25 cellular contexts compared by ENCODE assay signal in the genomic region with DNA sequence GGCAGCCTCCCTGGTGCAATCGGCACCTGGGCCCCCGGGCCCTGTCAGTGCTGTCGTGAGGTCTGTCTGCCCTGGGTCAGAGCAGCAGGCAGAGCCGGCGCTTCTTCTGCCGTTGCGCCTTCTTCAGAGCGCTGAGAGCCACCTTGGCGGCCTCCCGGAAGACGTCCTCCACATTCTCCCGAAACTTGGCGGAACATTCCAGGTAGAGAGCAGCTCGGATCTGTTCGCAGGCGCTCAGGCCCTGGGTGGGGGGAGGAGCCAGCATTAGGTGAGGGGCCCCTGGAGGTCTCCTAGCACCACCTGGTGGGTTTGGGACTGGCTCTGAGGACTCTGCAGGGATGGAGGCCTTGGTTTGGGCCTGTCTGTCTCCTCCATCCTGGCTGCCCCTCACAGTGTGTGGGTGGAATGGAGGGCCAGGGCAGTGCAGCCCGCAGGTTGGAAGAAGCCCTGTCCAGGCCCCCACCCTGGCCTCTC. TPM values are rescaled to one million over a fixed set of nuclear protein-coding genes. Genes with fewer than 3 reads are reported as not detected.
DNase-seq lines count a peak whose midpoint lies in the region; ATAC-seq and TF ChIP-seq lines count a peak whose summit lies in the region.
"Had no signal": no experiment of that assay in that cellular context is flagged by ENCODE, and none has a peak within 500 bp of the region (broad histone marks: within the 10 kb centered on the region; RNA-seq: fewer than 3 reads in every experiment).

No MANE protein-coding gene starts in this region.

- peaks cover 15 to 62% of the 10 kb centered on the region in 2 experiments for H3K4me1 ChIP-seq in HCT116 (ENCODE audit: control insufficient read depth in 1 of 2, insufficient read depth in 2 of 2, low read length in 2 of 2)
- peaks cover 14% of the 10 kb centered on the region for H3K4me1 ChIP-seq in endodermal cell (ENCODE audit: control insufficient read depth, insufficient read depth, low read length)

- ATAC-seq in activated naive CD4-positive, alpha-beta T cell treated with anti-CD3 and anti-CD28 coated beads, Interleukin-2, amount 50 U/mL, for 72 hours = no peak
- no peak for ATAC-seq in HCT116
- ATAC-seq in stimulated activated naive B cell treated with anti-CD40 and anti-IgM and Interleukin-4, amounts not matched to agents 10 μg/mL and 1 μg/mL and 100 μg/mL, for 72 hours (replicated peaks) = no peak
- ATAC-seq: activated T-helper 17 cell treated with anti-CD3 and anti-CD28 coated beads, Interleukin-2, amount 50 U/mL, for 72 hours; gastroesophageal sphincter had no signal

- H3K4me3 Mint-ChIP-seq in endodermal cell = no peak overlapping the region
- peak overlapping the region; percentile 48 to 71 for H3K4me3 Mint-ChIP-seq in stimulated activated naive B cell treated with anti-CD40 and anti-IgM and Interleukin-4, amounts not matched to agents 10 μg/mL and 1 μg/mL and 100 μg/mL, for 72 hours
- H3K4me3 Mint-ChIP-seq: activated CD4-positive, alpha-beta T cell treated with anti-CD3 and anti-CD28 coated beads, Interleukin-2, amount 10 ng/mL, durations not matched to agents 24 days and 14 days; activated T-helper 17 cell treated with anti-CD3 and anti-CD28 coated beads, Interleukin-2, amount 50 U/mL, for 72 hours had no signal

- RAD21 ChIA-PET in HCT116 (lab: Charles Lee; ENCODE audit: low non-redundant PET in 1 of 2, low total read pairs in 2 of 2, uncharacterized antibody in 2 of 2, unreplicated experiment in 2 of 2) = no interaction called here

- H2AFZ ChIP-seq in HCT116 (ENCODE audit: low read depth, low read length, poor library complexity, severe bottlenecking) = no peak overlapping the region
- H2AFZ ChIP-seq: GM23248, hepatocyte had no signal

- POLR2A ChIA-PET in HCT116 (lab: Charles Lee) = no interaction called here

- no peak for DNase-seq in activated naive CD4-positive, alpha-beta T cell treated with anti-CD3 and anti-CD28 coated beads, Interleukin-2, amount 50 U/mL, for 72 hours (ENCODE audit: low spot score in 2 of 2)
- DNase-seq in activated naive CD4-positive, alpha-beta T cell treated with anti-CD3 and anti-CD28 coated beads, Interleukin-2, amount 50 U/mL, for 16 hours = no peak
- DNase-seq in HCT116 (ENCODE audit: low read depth, low spot score) (no peak), endodermal cell (peak; percentile 59), AG08395 (ENCODE audit: low spot score) (no peak), dermis blood vessel endothelial cell (no peak), GM19238 (ENCODE audit: insufficient read length, low spot score) (no peak)
- DNase-seq in stimulated activated naive B cell treated with anti-CD40 and anti-IgM and Interleukin-4, amounts not matched to agents 10 μg/mL and 1 μg/mL and 100 μg/mL, for 72 hours = no peak
- DNase-seq: activated CD4-positive, alpha-beta T cell treated with anti-CD3 and anti-CD28 coated beads, Interleukin-2, amount 10 ng/mL, durations not matched to agents 24 days and 14 days; activated CD8-positive, alpha-beta memory T cell treated with anti-CD3 and anti-CD28 coated beads, Interleukin-2, amount 50 U/mL, for 4 hours; BE2C; DMS79 treated with DMSO at 0.1 percent for 48 hours; GM23248; Kasumi-1; NCI-H146; OCI-M1; Right ventricle myocardium superior; sigmoid colon; stimulated activated CD4-positive, alpha-beta T cell treated with anti-CD3 and anti-CD28 coated beads, Interleukin-4, amount 100 ng/mL, for 24 hours; stimulated activated naive CD4-positive, alpha-beta T cell treated with Interleukin-2 at 50 U/mL for 16 hours had no signal

- no peak for TF ChIP-seq RAD21 in HCT116 (IDR thresholded peaks at IDR 0.05; ENCODE audit: low read depth)

- H3K27ac ChIP-seq in HCT116 (ENCODE audit: low read depth, low read length) (peak overlapping the region; percentile 4), endodermal cell (ENCODE audit: low read depth, low read length) (no peak overlapping the region)
- H3K27ac ChIP-seq: GM23248, hepatocyte, sigmoid colon had no signal

- H3K9me3 ChIP-seq in HCT116 (ENCODE audit: control insufficient read depth in 1 of 2, insufficient read depth in 1 of 2, low read depth in 1 of 2, low read length in 2 of 2) (no peaks in the 10 kb centered on the region), endodermal cell (ENCODE audit: control insufficient read depth, low read length) (no peaks in the 10 kb centered on the region)
- H3K9me3 ChIP-seq: BE2C, gastroesophageal sphincter, neutrophil, sigmoid colon had no signal

- H3K4me2 ChIP-seq in HCT116 (ENCODE audit: low read length) = no peak overlapping the region
- H3K4me2 ChIP-seq: hepatocyte had no signal

- H3K36me3 ChIP-seq in HCT116 (ENCODE audit: control insufficient read depth in 1 of 2, insufficient read depth in 2 of 2, low read length in 2 of 2) (peaks cover 19 to 23% of the 10 kb centered on the region in 2 experiments; a peak in 3 of 4 replicates), endodermal cell (ENCODE audit: control insufficient read depth, insufficient read depth, low read length) (peaks cover 25% of the 10 kb centered on the region)
- H3K36me3 ChIP-seq: sigmoid colon had no signal

- no peaks in the 10 kb centered on the region for H3K9me3 Mint-ChIP-seq in activated naive CD4-positive, alpha-beta T cell treated with anti-CD3 and anti-CD28 coated beads, Interleukin-2, amount 50 U/mL, for 72 hours
- H3K9me3 Mint-ChIP-seq in endodermal cell = no peaks in the 10 kb centered on the region
- H3K9me3 Mint-ChIP-seq in stimulated activated naive B cell treated with anti-CD40 and anti-IgM and Interleukin-4, amounts not matched to agents 10 μg/mL and 1 μg/mL and 100 μg/mL, for 72 hours = peaks cover 0 to 3% of the 10 kb centered on the region in 2 donors
- H3K9me3 Mint-ChIP-seq: activated CD4-positive, alpha-beta T cell treated with anti-CD3 and anti-CD28 coated beads, Interleukin-2, amount 10 ng/mL, durations not matched to agents 24 days and 14 days; activated T-helper 17 cell treated with anti-CD3 and anti-CD28 coated beads, Interleukin-2, amount 50 U/mL, for 72 hours had no signal

- H3K9ac ChIP-seq in HCT116 (ENCODE audit: low read length) (no peak overlapping the region), endodermal cell (ENCODE audit: extremely low read depth, low read length, poor library complexity, severe bottlenecking) (no peak overlapping the region)
- H3K9ac ChIP-seq: GM23248 had no signal

- H3K27me3 ChIP-seq in HCT116 (ENCODE audit: insufficient read depth, low read length) (no peaks in the 10 kb centered on the region), endodermal cell (ENCODE audit: control insufficient read depth, insufficient read depth, low read length, poor library complexity, severe bottlenecking) (no peaks in the 10 kb centered on the region)
- H3K27me3 ChIP-seq: BE2C, gastroesophageal sphincter, hepatocyte, neutrophil, sigmoid colon had no signal

- peaks cover 5 to 7% of the 10 kb centered on the region in 2 donors for H3K36me3 Mint-ChIP-seq in activated naive CD4-positive, alpha-beta T cell treated with anti-CD3 and anti-CD28 coated beads, Interleukin-2, amount 50 U/mL, for 72 hours
- peaks cover 18% of the 10 kb centered on the region for H3K36me3 Mint-ChIP-seq in endodermal cell (ENCODE audit: low read depth)
- peaks cover 35 to 54% of the 10 kb centered on the region in 2 donors for H3K36me3 Mint-ChIP-seq in stimulated activated naive B cell treated with anti-CD40 and anti-IgM and Interleukin-4, amounts not matched to agents 10 μg/mL and 1 μg/mL and 100 μg/mL, for 72 hours

- intact Hi-C loops in HCT116 (cut with micrococcal nuclease) = no loop called here

- peaks cover 3% of the 10 kb centered on the region; the same call in 1 of the 2 replicates for H4K20me1 ChIP-seq in HCT116 (ENCODE audit: insufficient read depth)

- H3K9me2 ChIP-seq in HCT116 (ENCODE audit: insufficient read depth) = no peaks in the 10 kb centered on the region

- H3K4me1 Mint-ChIP-seq in endodermal cell = peaks cover 12% of the 10 kb centered on the region
- peaks cover 45 to 81% of the 10 kb centered on the region in 2 donors for H3K4me1 Mint-ChIP-seq in stimulated activated naive B cell treated with anti-CD40 and anti-IgM and Interleukin-4, amounts not matched to agents 10 μg/mL and 1 μg/mL and 100 μg/mL, for 72 hours

- 96 to 98% methylated on average over 16 to 17 of the region's 17 CpGs for WGBS in endodermal cell (ENCODE audit: insufficient coverage in 1 of 2, insufficient read length in 1 of 2), 2 experiments

- TF ChIP-seq POLR2A in HCT116 (IDR thresholded peaks at IDR 0.05; ENCODE audit: borderline replicate concordance, extremely low read depth, insufficient read depth, insufficient read length) = no peak

- peaks cover 42% of the 10 kb centered on the region for H3K79me2 ChIP-seq in HCT116 (ENCODE audit: insufficient read depth, low read length)

- H3K27ac Mint-ChIP-seq in activated naive CD4-positive, alpha-beta T cell treated with anti-CD3 and anti-CD28 coated beads, Interleukin-2, amount 50 U/mL, for 72 hours = peak overlapping the region; percentile 38 to 90
- peak overlapping the region; percentile 30 for H3K27ac Mint-ChIP-seq in endodermal cell
- H3K27ac Mint-ChIP-seq in stimulated activated naive B cell treated with anti-CD40 and anti-IgM and Interleukin-4, amounts not matched to agents 10 μg/mL and 1 μg/mL and 100 μg/mL, for 72 hours = peak overlapping the region; percentile 92
- H3K27ac Mint-ChIP-seq: progenitor cell of endocrine pancreas had no signal

- no peak for TF ChIP-seq CTCF in HCT116 (IDR thresholded peaks at IDR 0.05 in 2 of 3, conservative IDR thresholded peaks at IDR 0.05 in 1 of 3; ENCODE audit: borderline replicate concordance in 1 of 3, insufficient read depth in 1 of 3, low read depth in 2 of 3, low read length in 2 of 3)
- no peak for TF ChIP-seq CTCF in endodermal cell (conservative IDR thresholded peaks at IDR 0.05)

- CTCF ChIA-PET in HCT116 (lab: Charles Lee) = interaction anchor here (3.9 kb wide), 1 partner anchor 15 kb away, joined by 40 read pairs; the partner anchor contains the start of gene RHOF

- no peaks in the 10 kb centered on the region for H3K27me3 Mint-ChIP-seq in endodermal cell (ENCODE audit: insufficient read depth)
- no peaks in the 10 kb centered on the region for H3K27me3 Mint-ChIP-seq in stimulated activated naive B cell treated with anti-CD40 and anti-IgM and Interleukin-4, amounts not matched to agents 10 μg/mL and 1 μg/mL and 100 μg/mL, for 72 hours
- H3K27me3 Mint-ChIP-seq: activated CD4-positive, alpha-beta T cell treated with anti-CD3 and anti-CD28 coated beads, Interleukin-2, amount 10 ng/mL, durations not matched to agents 24 days and 14 days; activated T-helper 17 cell treated with anti-CD3 and anti-CD28 coated beads, Interleukin-2, amount 50 U/mL, for 72 hours; progenitor cell of endocrine pancreas had no signal

- H3K4me3 ChIP-seq in HCT116 (replicated peaks in 1 of 2; ENCODE audit: low read depth in 1 of 2, low read length in 2 of 2) (no peak overlapping the region), endodermal cell (ENCODE audit: low read length) (no peak overlapping the region)
- H3K4me3 ChIP-seq: gastroesophageal sphincter, GM23248, hepatocyte, sigmoid colon had no signal

- BruUV-seq in HCT116 (replicated peaks; lab: Mats Ljungman, UMichigan) = no TSS peak

RNA-seq across cellular contexts. Expression of gene RHOF, which starts 14.0 kb away (rescaled TPM):
- 10 to 100 TPM; 95.3 to 96.2 TPM for total RNA-seq in activated naive CD4-positive, alpha-beta T cell treated with anti-CD3 and anti-CD28 coated beads, Interleukin-2, amount 50 U/mL, for 72 hours
- 116 TPM for total RNA-seq in HCT116 (2021; ENCODE audit: unreplicated experiment)
- 93.4 and 134 TPM in 2 replicates for polyA plus RNA-seq in HCT116 (2012)
- total RNA-seq in endodermal cell = 10 to 100 TPM; 31.0 to 35.6 TPM
- 24.1 TPM for polyA plus RNA-seq in endodermal cell (2013, experiment 1 of 2)
- 19.1 TPM for polyA plus RNA-seq in endodermal cell (2013, experiment 2 of 2)
- total RNA-seq in dermis blood vessel endothelial cell = 6.1 and 6.5 TPM in 2 replicates

RNA-seq across cellular contexts. Expression of gene SETD1B, which starts 24.4 kb away (rescaled TPM):
- 10 to 100 TPM; 13.8 to 16.7 TPM for total RNA-seq in activated naive CD4-positive, alpha-beta T cell treated with anti-CD3 and anti-CD28 coated beads, Interleukin-2, amount 50 U/mL, for 72 hours
- total RNA-seq in HCT116 (2021; ENCODE audit: unreplicated experiment) = 17.5 TPM
- polyA plus RNA-seq in HCT116 (2012) = 6.6 and 7.3 TPM in 2 replicates
- 10 to 100 TPM; 30.7 to 32.6 TPM for total RNA-seq in endodermal cell
- 10.6 TPM for polyA plus RNA-seq in endodermal cell (2013, experiment 1 of 2)
- polyA plus RNA-seq in endodermal cell (2013, experiment 2 of 2) = 10.3 TPM
- 2.7 and 6.7 TPM in 2 replicates for total RNA-seq in dermis blood vessel endothelial cell

Comparison
In these comparisons a context has a peak if more than half of its experiments do, and no peak if none do; other contexts are left out.
1. H3K27ac Mint-ChIP-seq: peak in every context shown above with its lines; median percentile 92 in stimulated activated naive B cell treated with anti-CD40 and anti-IgM and Interleukin-4, amounts not matched to agents 10 μg/mL and 1 μg/mL and 100 μg/mL, for 72 hours; 64 in activated naive CD4-positive, alpha-beta T cell treated with anti-CD3 and anti-CD28 coated beads, Interleukin-2, amount 50 U/mL, for 72 hours; 30 in endodermal cell.